In genomic region chr3:188390347-188390718, GRCh38 we compare ENCODE assay signal across 10 cellular contexts.
A peak's percentile ranks its signal among the peaks of the same experiment; 100 is the strongest.
DNase-seq lines count a peak whose midpoint lies in the region; ATAC-seq lines count a peak whose summit lies in the region.
"Had no signal": no experiment of that assay in that cellular context is flagged by ENCODE, and none has a peak within 500 bp of the region (broad histone marks: within the 10 kb centered on the region; RNA-seq: fewer than 3 reads in every experiment).

No MANE protein-coding gene starts in this region.

- H3K27ac Mint-ChIP-seq in T-helper 1 cell treated with Interleukin-12 subunit alpha and Interleukin-12 subunit beta and Interleukin-4 antibody, amounts not matched to agents 30 μg/mL and 1 μg/mL, for 36 hours, result peak overlapping the region; percentile 67

- no peak for DNase-seq in T-helper 1 cell
- DNase-seq in activated gamma-delta T cell (lab: John Stamatoyannopoulos, UW), result no peak
- no peak for DNase-seq in NCI-H2171 (lab: John Stamatoyannopoulos, UW)
- no peak for DNase-seq in activated effector memory CD4-positive, alpha-beta T cell treated with Interleukin-2 at 50 U/mL for 16 hours
- DNase-seq: NCI-H1436 treated with DMSO at 0.1 percent for 48 hours had no signal

- no peaks in the 10 kb centered on the region for H3K9me3 Mint-ChIP-seq in T-helper 1 cell treated with Interleukin-12 subunit alpha and Interleukin-12 subunit beta and Interleukin-4 antibody, amounts not matched to agents 30 μg/mL and 1 μg/mL, for 36 hours

- peaks cover 5% of the 10 kb centered on the region for H3K36me3 Mint-ChIP-seq in T-helper 1 cell treated with Interleukin-12 subunit alpha and Interleukin-12 subunit beta and Interleukin-4 antibody, amounts not matched to agents 30 μg/mL and 1 μg/mL, for 36 hours (ENCODE audit: low read depth)

- no peaks in the 10 kb centered on the region for H3K36me3 ChIP-seq in subcutaneous abdominal adipose tissue (ENCODE audit: control insufficient read depth in 5 of 5, insufficient read depth in 5 of 5, low read length in 5 of 5)

- no peaks in the 10 kb centered on the region for H3K27me3 Mint-ChIP-seq in T-helper 1 cell treated with Interleukin-12 subunit alpha and Interleukin-12 subunit beta and Interleukin-4 antibody, amounts not matched to agents 30 μg/mL and 1 μg/mL, for 36 hours (ENCODE audit: low read depth)

- H3K4me3 ChIP-seq in subcutaneous abdominal adipose tissue (ENCODE audit: low read depth in 1 of 5, low read length in 5 of 5), result no peak overlapping the region

- no peak overlapping the region for H3K4me3 Mint-ChIP-seq in T-helper 1 cell treated with Interleukin-12 subunit alpha and Interleukin-12 subunit beta and Interleukin-4 antibody, amounts not matched to agents 30 μg/mL and 1 μg/mL, for 36 hours

- H3K9ac ChIP-seq in subcutaneous abdominal adipose tissue (ENCODE audit: low read length in 5 of 5), result peak overlapping the region in 1 of 5 donors; percentile 68

- H3K4me1 Mint-ChIP-seq in T-helper 1 cell treated with Interleukin-12 subunit alpha and Interleukin-12 subunit beta and Interleukin-4 antibody, amounts not matched to agents 30 μg/mL and 1 μg/mL, for 36 hours (ENCODE audit: low read depth), result peaks cover 20% of the 10 kb centered on the region

- H3K9me3 ChIP-seq in subcutaneous abdominal adipose tissue (ENCODE audit: control insufficient read depth in 5 of 5, low read length in 5 of 5), result no peaks in the 10 kb centered on the region

- H3K4me1 ChIP-seq in subcutaneous abdominal adipose tissue (ENCODE audit: control insufficient read depth in 5 of 5, insufficient read depth in 5 of 5, low read length in 5 of 5), result peaks cover 0 to 27% (median 20%) of the 10 kb centered on the region in 5 donors

- peak; percentile 28 for ATAC-seq in HG03159 (IDR thresholded peaks at IDR 0.05; ENCODE audit: unreplicated experiment)
- peak; percentile 13 for ATAC-seq in esophagus mucosa

- peak overlapping the region; percentile 17 for H3K27ac ChIP-seq in subcutaneous abdominal adipose tissue (ENCODE audit: low read depth, low read length)
- H3K27ac ChIP-seq: 22Rv1 had no signal

- no peaks in the 10 kb centered on the region for H3K27me3 ChIP-seq in subcutaneous abdominal adipose tissue (ENCODE audit: control insufficient read depth in 5 of 5, insufficient read depth in 4 of 5, low read length in 5 of 5)
